In genomic region chr9:137190315-137190853, GRCh38 we compare ENCODE assay signal across 8 cellular contexts. TPM values are rescaled to one million over a fixed set of nuclear protein-coding genes. Genes with fewer than 3 reads are reported as not detected.
DNase-seq lines count a peak whose midpoint lies in the region; ATAC-seq, FAIRE-seq and TF ChIP-seq lines count a peak whose summit lies in the region.
"Had no signal": no experiment of that assay in that cellular context is flagged by ENCODE, and none has a peak within 500 bp of the region (broad histone marks: within the 10 kb centered on the region; RNA-seq: fewer than 3 reads in every experiment).

No MANE protein-coding gene starts in this region.

- H3F3A ChIP-seq in DOHH2 (ENCODE audit: control insufficient read depth, insufficient read depth) (no peaks in the 10 kb centered on the region), PC-3 (ENCODE audit: low read length, unreplicated experiment) (no peaks in the 10 kb centered on the region)

- no peak overlapping the region for H4K5ac ChIP-seq in H1 (ENCODE audit: insufficient read length, low read depth, low read length)

- no peak overlapping the region for H4K91ac ChIP-seq in H1 (replicated peaks; ENCODE audit: insufficient read length, low read length)

- H3K4me2 ChIP-seq in DOHH2 (ENCODE audit: low read length) (peak overlapping the region; percentile 72), PC-3 (ENCODE audit: low read length) (peak overlapping the region; percentile 96), H1 (ENCODE audit: insufficient read depth in 1 of 2, low read depth in 2 of 2, low read length in 2 of 2) (no peak overlapping the region; a peak in 1 of 4 replicates)

- 84% methylated on average over 5 of the region's 9 CpGs; no CpG with 5 or more reads in 1 of the 2 experiments for WGBS in H1 (ENCODE audit: extremely low coverage in 1 of 2, insufficient coverage in 1 of 2, insufficient read length in 1 of 2, insufficient replicate concordance in 2 of 2, low coverage in 1 of 2, low lambda C conversion rate in 2 of 2, missing lambda C conversion rate in 1 of 2), 2 experiments
- 28 to 70% methylated on average over 9 of the region's 9 CpGs for WGBS in sigmoid colon, 2 donors

- TF ChIP-seq POLR2A in H1 (IDR thresholded peaks at IDR 0.05; ENCODE audit: control extremely low read depth in 1 of 2, low read depth in 2 of 2, low read length in 2 of 2): no peak
- no peak for TF ChIP-seq POLR2A in sigmoid colon (IDR thresholded peaks at IDR 0.05)

- CTCF ChIA-PET in PC-3 (lab: Charles Lee): interaction anchor here (0.6 to 1.0 kb wide), 3 partner anchors 33 to 242 kb away, joined by 4 read pairs; partner anchors contain the start of gene RNF224
- CTCF ChIA-PET in H1 (lab: Charles Lee; ENCODE audit: partially characterized antibody): interaction anchor here (0.7 to 14.0 kb wide), 13 partner anchors 8 to 150 kb away, joined by 3 to 204 read pairs (median 5); partner anchors contain the start of genes CYSRT1, LRRC26, NDOR1 and NELFB

- no peak overlapping the region for H2AK5ac ChIP-seq in H1 (ENCODE audit: low read depth, low read length)

- intact Hi-C loops in PC-3 (cut with micrococcal nuclease): no loop called here
- intact Hi-C loops in sigmoid colon (cut with DNase I): no loop called here

- H3K79me2 ChIP-seq in DOHH2 (ENCODE audit: control insufficient read depth, low read length) (peaks cover 54% of the 10 kb centered on the region), PC-3 (ENCODE audit: low read length) (peaks cover 45% of the 10 kb centered on the region), H1 (ENCODE audit: control insufficient read depth in 1 of 2, insufficient read depth in 2 of 2, low read length in 2 of 2) (peaks cover 0 to 34% of the 10 kb centered on the region in 2 experiments; a peak in 2 of 4 replicates)

- no peak overlapping the region for H2BK12ac ChIP-seq in H1 (ENCODE audit: low read depth, low read length)

- H3K14ac ChIP-seq in H1 (ENCODE audit: insufficient read length): no peak overlapping the region

- TF ChIP-seq EP300 in H1 (IDR thresholded peaks at IDR 0.05; ENCODE audit: borderline replicate concordance in 1 of 2, low read depth in 2 of 2, low read length in 2 of 2): no peak
- no peak for TF ChIP-seq EP300 in sigmoid colon (IDR thresholded peaks at IDR 0.05)

- H2BK5ac ChIP-seq in H1 (ENCODE audit: low read depth, low read length): no peak overlapping the region

- H3K9me2 ChIP-seq in DOHH2 (replicated peaks; ENCODE audit: control insufficient read depth, low read length) (no peaks in the 10 kb centered on the region), PC-3 (replicated peaks; ENCODE audit: low read length) (no peaks in the 10 kb centered on the region)

- TF ChIP-seq RAD21 in H1 (IDR thresholded peaks at IDR 0.05 in 1 of 2, conservative IDR thresholded peaks at IDR 0.05 in 1 of 2; ENCODE audit: low read depth in 2 of 2, low read length in 2 of 2): no peak; a peak in 1 of 4 replicates

- no peak overlapping the region for H3K4ac ChIP-seq in H1 (replicated peaks; ENCODE audit: insufficient read length, low read depth, low read length)

- no peak for FAIRE-seq in H1 (lab: Jason Lieb, UNC)

- H3K4me3 ChIP-seq in DOHH2 (ENCODE audit: low read length) (peak overlapping the region; percentile 95), PC-3 (ENCODE audit: low read length) (peak overlapping the region; percentile 99), H1 (ENCODE audit: extremely low read depth in 1 of 4, insufficient read depth in 2 of 4, low read depth in 3 of 4, low read length in 4 of 4) (no peak overlapping the region), sigmoid colon (no peak overlapping the region)

- H3K9me3 ChIP-seq in DOHH2 (ENCODE audit: control insufficient read depth, insufficient read depth, low read length) (no peaks in the 10 kb centered on the region), PC-3 (ENCODE audit: low read length) (no peaks in the 10 kb centered on the region), H1 (ENCODE audit: insufficient read depth in 2 of 2, low read depth in 1 of 2, low read length in 1 of 2) (no peaks in the 10 kb centered on the region), sigmoid colon (no peaks in the 10 kb centered on the region)

- H2BK15ac ChIP-seq in H1 (ENCODE audit: low read length): no peak overlapping the region

- no peak overlapping the region for H3K23ac ChIP-seq in H1 (ENCODE audit: insufficient read length)

- no peak overlapping the region for H2BK120ac ChIP-seq in H1 (replicated peaks; ENCODE audit: low read depth, low read length)

- H3K4me1 ChIP-seq in DOHH2 (ENCODE audit: control insufficient read depth, low read length) (peaks cover 29% of the 10 kb centered on the region), PC-3 (ENCODE audit: insufficient read depth, low read length) (peaks cover 35% of the 10 kb centered on the region), H1 (replicated peaks in 1 of 4; ENCODE audit: control insufficient read depth in 3 of 4, insufficient read depth in 4 of 4, low read length in 3 of 4) (peaks cover 0 to 30% (median 10%) of the 10 kb centered on the region in 4 experiments; a peak in 6 of 7 replicates), sigmoid colon (peaks cover 0 to 47% (median 45%) of the 10 kb centered on the region in 4 donors)

- H3K18ac ChIP-seq in H1 (ENCODE audit: extremely low read depth, low read length): no peak overlapping the region

- no peak for TF ChIP-seq CTCF in DOHH2 (IDR thresholded peaks at IDR 0.05; ENCODE audit: low read depth, low read length, poor library complexity, severe bottlenecking)
- TF ChIP-seq CTCF in PC-3 (conservative IDR thresholded peaks at IDR 0.05; ENCODE audit: low read depth, low read length): 0 out of 2 replicates have a peak, but pooled peaks have one; percentile 20
- TF ChIP-seq CTCF in H1 (IDR thresholded peaks at IDR 0.05; ENCODE audit: control extremely low read depth in 1 of 3, insufficient read depth in 1 of 3, low read depth in 1 of 3, low read length in 3 of 3): no peak; a peak in 1 of 4 replicates
- TF ChIP-seq CTCF in sigmoid colon (IDR thresholded peaks at IDR 0.05): no peak

- BruUV-seq in PC-3 (replicated peaks; lab: Mats Ljungman, UMichigan): no TSS peak

- 0 out of 2 replicates have a peak overlapping the region, but pooled peaks have one; percentile 71 for H4K8ac ChIP-seq in H1 (ENCODE audit: extremely low read depth, insufficient read depth, low read length)

- H3K36me3 ChIP-seq in DOHH2 (ENCODE audit: control insufficient read depth, low read length): peaks cover 44% of the 10 kb centered on the region
- H3K36me3 ChIP-seq in PC-3 (ENCODE audit: low read depth, low read length): no peaks in the 10 kb centered on the region
- peaks cover 0 to 4% (median 1%) of the 10 kb centered on the region in 4 experiments; a peak in 2 of 8 replicates for H3K36me3 ChIP-seq in H1 (ENCODE audit: control insufficient read depth in 2 of 4, insufficient read depth in 4 of 4, low read length in 3 of 4)
- peaks cover 0 to 33% (median 17%) of the 10 kb centered on the region in 4 donors for H3K36me3 ChIP-seq in sigmoid colon

- H3K9ac ChIP-seq in PC-3 (ENCODE audit: low read length) (no peak overlapping the region), H1 (replicated peaks in 1 of 4; ENCODE audit: extremely low read depth in 1 of 4, low read depth in 3 of 4, low read length in 3 of 4) (no peak overlapping the region)

- DNase-seq in PC-3 (peak; percentile 32), H1 (ENCODE audit: low read depth in 1 of 2, low spot score in 2 of 2) (no peak), sigmoid colon (no peak), NCI-H1417 (lab: John Stamatoyannopoulos, UW) (no peak), amniotic stem cell (lab: John Stamatoyannopoulos, UW) (no peak)
- DNase-seq: NCI-H526 had no signal

- peaks cover 8% of the 10 kb centered on the region; the same call in 1 of the 2 replicates for H3K23me2 ChIP-seq in H1 (ENCODE audit: low read depth, low read length)

- no peak overlapping the region for H2BK20ac ChIP-seq in H1 (ENCODE audit: low read length)

- H3K27ac ChIP-seq in DOHH2 (ENCODE audit: low read depth, low read length): no peak overlapping the region
- H3K27ac ChIP-seq in PC-3 (ENCODE audit: low read length): no peak overlapping the region
- H3K27ac ChIP-seq in H1 (ENCODE audit: low read depth, low read length): no peak overlapping the region
- peak overlapping the region in 3 of 4 donors; percentile 95 to 99 (median 98) for H3K27ac ChIP-seq in sigmoid colon

- H3K79me1 ChIP-seq in H1 (ENCODE audit: low read depth, low read length): peaks cover 11% of the 10 kb centered on the region

- H4K20me1 ChIP-seq in DOHH2 (ENCODE audit: control insufficient read depth, insufficient read depth, low read depth, low read length) (no peaks in the 10 kb centered on the region), PC-3 (ENCODE audit: low read length) (peaks cover 11% of the 10 kb centered on the region), H1 (replicated peaks in 1 of 2; ENCODE audit: control insufficient read depth in 1 of 2, insufficient read depth in 2 of 2, low read length in 2 of 2) (peaks cover 15 to 33% of the 10 kb centered on the region in 2 experiments)

- POLR2A ChIA-PET in PC-3 (lab: Charles Lee; ENCODE audit: unreplicated experiment): interaction anchor here (0.7 kb wide), 1 partner anchor 35 kb away, joined by 8 read pairs; no protein-coding TSS in a partner anchor
- POLR2A ChIA-PET in H1 (lab: Charles Lee; ENCODE audit: partially characterized antibody): interaction anchor here (0.6 to 11.0 kb wide), 10 partner anchors 9 to 50 kb away, joined by 3 to 107 read pairs (median 16); partner anchors contain the start of genes CYSRT1, NDOR1, RNF224 and TMEM203

- no peaks in the 10 kb centered on the region for H3K27me3 ChIP-seq in DOHH2 (ENCODE audit: control insufficient read depth, low read length)
- no peaks in the 10 kb centered on the region for H3K27me3 ChIP-seq in PC-3 (ENCODE audit: low read length)
- no peaks in the 10 kb centered on the region; a peak in 1 of 7 replicates for H3K27me3 ChIP-seq in H1 (replicated peaks in 1 of 4; ENCODE audit: control insufficient read depth in 3 of 4, extremely low read depth in 1 of 4, insufficient read depth in 3 of 4, low read length in 3 of 4)
- H3K27me3 ChIP-seq in sigmoid colon: no peaks in the 10 kb centered on the region

- H3K56ac ChIP-seq in H1 (replicated peaks; ENCODE audit: insufficient read length, low read depth, low read length): no peak overlapping the region

- H2AFZ ChIP-seq in PC-3 (ENCODE audit: low read length): no peak overlapping the region
- no peak overlapping the region for H2AFZ ChIP-seq in H1 (ENCODE audit: low read length)

- ATAC-seq in PC-3 (peak; percentile 18; the same call in 1 of the 2 replicates), GM19328 (IDR thresholded peaks at IDR 0.05; ENCODE audit: unreplicated experiment) (no peak)

RNA-seq across cellular contexts. Expression of gene SSNA1, which starts 1.9 kb away (rescaled TPM):
- total RNA-seq in PC-3 (2014; rRNA removed): 123 and 148 TPM in 2 replicates
- total RNA-seq in H1 (2021; fragmentation: NEBNext Ultra II Directional; extraction: Animal tissue kit (Norgen Biotek cat#: 25700)): 87.3 and 91.3 TPM in 2 replicates
- 157 and 182 TPM in 2 replicates for polyA plus RNA-seq in H1 (2011; rRNA removed)
- polyA plus RNA-seq in H1 (2011; cell fraction: cytosol; rRNA removed): 159 TPM
- polyA plus RNA-seq in H1 (2011; cell fraction: nucleus; rRNA removed): 99.4 TPM
- 57.5 to 108 TPM (median 103 TPM) in 4 replicates for polyA plus RNA-seq in H1 (2012, experiment 1 of 2)
- polyA plus RNA-seq in H1 (2012, experiment 2 of 2): 94.9 TPM
- polyA plus RNA-seq in H1 (2013, experiment 1 of 2): 102 TPM
- 101 TPM for polyA plus RNA-seq in H1 (2013, experiment 2 of 2)
- 14.6 and 15.3 TPM in 2 replicates for polyA minus RNA-seq in H1 (2011; rRNA and poly(A)+ RNA removed)
- polyA minus RNA-seq in H1 (2011; cell fraction: cytosol; rRNA and poly(A)+ RNA removed): 36.0 TPM
- 18.2 TPM for polyA minus RNA-seq in H1 (2011; cell fraction: nucleus; rRNA and poly(A)+ RNA removed)
- total RNA-seq in sigmoid colon: 100 to 1,000 TPM in 1 of 4 donors, 10 to 100 TPM in 3; 39.6 to 122 (median 76.3) TPM
- polyA plus RNA-seq in sigmoid colon: 100 to 1,000 TPM in 2 of 3 donors, 10 to 100 TPM in 1; 93.2 to 112 (median 105) TPM

RNA-seq across cellular contexts. Expression of gene ANAPC2, which starts 2.0 kb away (rescaled TPM):
- total RNA-seq in PC-3 (2014; rRNA removed) (21.6 and 30.2 TPM in 2 replicates), sigmoid colon (10 to 100 TPM; 21.0 to 27.4 (median 24.6) TPM)
- total RNA-seq in H1 (2021; fragmentation: NEBNext Ultra II Directional; extraction: Animal tissue kit (Norgen Biotek cat#: 25700)): 37.7 and 41.9 TPM in 2 replicates
- polyA plus RNA-seq in H1 (2011; rRNA removed) (30.2 and 44.3 TPM in 2 replicates), sigmoid colon (10 to 100 TPM; 12.5 to 49.3 (median 13.2) TPM)
- polyA plus RNA-seq in H1 (2011; cell fraction: cytosol; rRNA removed): 31.6 TPM
- polyA plus RNA-seq in H1 (2011; cell fraction: nucleus; rRNA removed): 198 TPM
- polyA plus RNA-seq in H1 (2012, experiment 1 of 2): 20.7 to 43.2 TPM (median 38.1 TPM) in 4 replicates
- 25.6 TPM for polyA plus RNA-seq in H1 (2012, experiment 2 of 2)
- polyA plus RNA-seq in H1 (2013, experiment 1 of 2): 22.6 TPM
- 17.5 TPM for polyA plus RNA-seq in H1 (2013, experiment 2 of 2)
- 20.4 and 24.8 TPM in 2 replicates for polyA minus RNA-seq in H1 (2011; rRNA and poly(A)+ RNA removed)
- polyA minus RNA-seq in H1 (2011; cell fraction: cytosol; rRNA and poly(A)+ RNA removed): 28.8 TPM
- polyA minus RNA-seq in H1 (2011; cell fraction: nucleus; rRNA and poly(A)+ RNA removed): 67.3 TPM

RNA-seq across cellular contexts. Expression of gene TPRN, which starts 10.2 kb away (rescaled TPM):
- total RNA-seq in PC-3 (2014; rRNA removed) (11.3 and 14.7 TPM in 2 replicates), sigmoid colon (1 to 10 TPM; 3.0 to 4.6 (median 3.8) TPM)
- 23.2 and 27.2 TPM in 2 replicates for total RNA-seq in H1 (2021; fragmentation: NEBNext Ultra II Directional; extraction: Animal tissue kit (Norgen Biotek cat#: 25700))
- polyA plus RNA-seq in H1 (2011; rRNA removed) (9.7 and 14.9 TPM in 2 replicates), sigmoid colon (10 to 100 TPM; 64.9 to 80.5 (median 78.1) TPM)
- polyA plus RNA-seq in H1 (2011; cell fraction: cytosol; rRNA removed): 11.9 TPM
- polyA plus RNA-seq in H1 (2011; cell fraction: nucleus; rRNA removed): 34.2 TPM
- 13.0 to 23.1 TPM (median 21.4 TPM) in 4 replicates for polyA plus RNA-seq in H1 (2012, experiment 1 of 2)
- polyA plus RNA-seq in H1 (2012, experiment 2 of 2): 14.8 TPM
- 13.5 TPM for polyA plus RNA-seq in H1 (2013, experiment 1 of 2)
- 12.5 TPM for polyA plus RNA-seq in H1 (2013, experiment 2 of 2)
- 3.6 TPM in 2 replicates for polyA minus RNA-seq in H1 (2011; rRNA and poly(A)+ RNA removed)
- polyA minus RNA-seq in H1 (2011; cell fraction: cytosol; rRNA and poly(A)+ RNA removed): 12.5 TPM
- polyA minus RNA-seq in H1 (2011; cell fraction: nucleus; rRNA and poly(A)+ RNA removed): 13.7 TPM

RNA-seq across cellular contexts. Expression of gene TMEM203, which starts 15.1 kb away (rescaled TPM):
- 31.3 and 36.4 TPM in 2 replicates for total RNA-seq in PC-3 (2014; rRNA removed)
- 44.1 and 44.2 TPM in 2 replicates for total RNA-seq in H1 (2021; fragmentation: NEBNext Ultra II Directional; extraction: Animal tissue kit (Norgen Biotek cat#: 25700))
- polyA plus RNA-seq in H1 (2011; rRNA removed): 57.1 and 67.1 TPM in 2 replicates
- polyA plus RNA-seq in H1 (2011; cell fraction: cytosol; rRNA removed): 52.2 TPM
- 39.1 TPM for polyA plus RNA-seq in H1 (2011; cell fraction: nucleus; rRNA removed)
- polyA plus RNA-seq in H1 (2012, experiment 1 of 2): 35.8 to 40.1 TPM (median 39.0 TPM) in 4 replicates
- 45.2 TPM for polyA plus RNA-seq in H1 (2012, experiment 2 of 2)
- polyA plus RNA-seq in H1 (2013, experiment 1 of 2): 32.5 TPM
- 35.6 TPM for polyA plus RNA-seq in H1 (2013, experiment 2 of 2)
- polyA minus RNA-seq in H1 (2011; rRNA and poly(A)+ RNA removed): 25.5 and 25.8 TPM in 2 replicates
- 20.7 TPM for polyA minus RNA-seq in H1 (2011; cell fraction: cytosol; rRNA and poly(A)+ RNA removed)
- 23.5 TPM for polyA minus RNA-seq in H1 (2011; cell fraction: nucleus; rRNA and poly(A)+ RNA removed)
- 10 to 100 TPM; 24.8 to 33.4 (median 29.1) TPM for total RNA-seq in sigmoid colon
- polyA plus RNA-seq in sigmoid colon: 10 to 100 TPM; 27.5 to 42.0 (median 38.4) TPM

RNA-seq across cellular contexts. Expression of gene NDOR1, which starts 15.1 kb away (rescaled TPM):
- total RNA-seq in PC-3 (2014; rRNA removed) (21.5 and 25.7 TPM in 2 replicates), sigmoid colon (10 to 100 TPM in 1 of 4 donors, 1 to 10 TPM in 3; 3.8 to 12.7 (median 5.1) TPM)
- total RNA-seq in H1 (2021; fragmentation: NEBNext Ultra II Directional; extraction: Animal tissue kit (Norgen Biotek cat#: 25700)): 32.3 and 33.2 TPM in 2 replicates
- polyA plus RNA-seq in H1 (2011; rRNA removed) (25.7 and 42.4 TPM in 2 replicates), sigmoid colon (10 to 100 TPM in 1 of 3 donors, 1 to 10 TPM in 2; 5.4 to 20.2 (median 6.0) TPM)
- polyA plus RNA-seq in H1 (2011; cell fraction: cytosol; rRNA removed): 18.7 TPM
- 128 TPM for polyA plus RNA-seq in H1 (2011; cell fraction: nucleus; rRNA removed)
- 19.7 to 28.2 TPM (median 25.1 TPM) in 4 replicates for polyA plus RNA-seq in H1 (2012, experiment 1 of 2)
- polyA plus RNA-seq in H1 (2012, experiment 2 of 2): 21.2 TPM
- polyA plus RNA-seq in H1 (2013, experiment 1 of 2): 27.2 TPM
- polyA plus RNA-seq in H1 (2013, experiment 2 of 2): 25.0 TPM
- 7.9 TPM in 2 replicates for polyA minus RNA-seq in H1 (2011; rRNA and poly(A)+ RNA removed)
- polyA minus RNA-seq in H1 (2011; cell fraction: cytosol; rRNA and poly(A)+ RNA removed): 15.5 TPM
- 25.5 TPM for polyA minus RNA-seq in H1 (2011; cell fraction: nucleus; rRNA and poly(A)+ RNA removed)

Comparison
In these comparisons a context has a peak if more than half of its experiments do, and no peak if none do; other contexts are left out.
1. H3K27ac ChIP-seq: peak in sigmoid colon (3 of 4); none in DOHH2 (single experiment), PC-3 (single experiment) and H1 (single experiment).
2. H3K4me2 ChIP-seq: peak in DOHH2 (single experiment) and PC-3 (single experiment); none in H1 (0 of 2).
3. H3K4me3 ChIP-seq: peak in DOHH2 (single experiment) and PC-3 (single experiment); none in H1 (0 of 4) and sigmoid colon (0 of 4).